In genomic region chr10:14945097-14945496, GRCh38 we compare ENCODE assay signal across 22 cellular contexts. TPM values are rescaled to one million over a fixed set of nuclear protein-coding genes. Genes with fewer than 3 reads are reported as not detected.
"Had no signal": no experiment of that assay in that cellular context is flagged by ENCODE, and none has a peak within 500 bp of the region (broad histone marks: within the 10 kb centered on the region; RNA-seq: fewer than 3 reads in every experiment).

No MANE protein-coding gene starts in this region.

- H3K4me1 ChIP-seq: ascending aorta, esophagus muscularis mucosa, heart left ventricle, neural progenitor cell, pancreas, tibial nerve, uterus had no signal

- H3K27me3 ChIP-seq: ascending aorta, cardiac muscle cell, esophagus muscularis mucosa, heart left ventricle, neural progenitor cell, pancreas, tibial nerve, uterus had no signal

- H3K4me1 Mint-ChIP-seq: neural progenitor cell had no signal

- H3K27me3 Mint-ChIP-seq: activated naive CD8-positive, alpha-beta T cell treated with anti-CD3 and anti-CD28 coated beads, Interleukin-2, amount 50 U/mL, for 24 hours; activated T-helper 17 cell treated with anti-CD3 and anti-CD28 coated beads, Interleukin-2, amount 50 U/mL, for 72 hours; naive B cell had no signal

- H3K4me3 ChIP-seq: ascending aorta, cardiac muscle cell, esophagus muscularis mucosa, heart left ventricle, neural progenitor cell, pancreas, tibial nerve, uterus had no signal

- H3K4me3 Mint-ChIP-seq: activated naive CD8-positive, alpha-beta T cell treated with anti-CD3 and anti-CD28 coated beads, Interleukin-2, amount 50 U/mL, for 24 hours; activated T-helper 17 cell treated with anti-CD3 and anti-CD28 coated beads, Interleukin-2, amount 50 U/mL, for 72 hours; immature natural killer cell; naive B cell; neural progenitor cell had no signal

- H3K27ac Mint-ChIP-seq: activated naive CD8-positive, alpha-beta T cell treated with anti-CD3 and anti-CD28 coated beads, Interleukin-2, amount 50 U/mL, for 24 hours; activated T-helper 17 cell treated with anti-CD3 and anti-CD28 coated beads, Interleukin-2, amount 50 U/mL, for 72 hours; immature natural killer cell; neural progenitor cell had no signal

- DNase-seq: activated naive CD4-positive, alpha-beta T cell treated with Interleukin-2 at 50 U/mL for 16 hours; activated naive CD8-positive, alpha-beta T cell treated with anti-CD3 and anti-CD28 coated beads, Interleukin-2, amount 50 U/mL, for 24 hours; heart left ventricle; immature natural killer cell; left colon; naive B cell; pancreas; stimulated activated CD4-positive, alpha-beta T cell treated with anti-CD3 and anti-CD28 coated beads, Interleukin-15, amount 100 ng/mL, for 24 hours; stimulated activated CD4-positive, alpha-beta T cell treated with anti-CD3 and anti-CD28 coated beads, Interleukin-4, amount 100 ng/mL, for 4 hours; stimulated activated CD8-positive, alpha-beta memory T cell treated with anti-CD3 and anti-CD28 coated beads, Interleukin-4, amount 100 ng/mL, for 48 hours; stimulated activated naive CD4-positive, alpha-beta T cell treated with Interleukin-2 at 50 U/mL for 16 hours; substantia nigra; uterus had no signal

- H3K36me3 ChIP-seq: neural progenitor cell, pancreas, uterus had no signal

- H3K27ac ChIP-seq: ascending aorta, cardiac muscle cell, esophagus muscularis mucosa, heart left ventricle, neural progenitor cell, pancreas, tibial nerve, uterus had no signal

- H3K9me3 Mint-ChIP-seq: activated naive CD8-positive, alpha-beta T cell treated with anti-CD3 and anti-CD28 coated beads, Interleukin-2, amount 50 U/mL, for 24 hours; activated T-helper 17 cell treated with anti-CD3 and anti-CD28 coated beads, Interleukin-2, amount 50 U/mL, for 72 hours; immature natural killer cell; naive B cell; neural progenitor cell had no signal

- H3K9me3 ChIP-seq: ascending aorta, esophagus muscularis mucosa, heart left ventricle, pancreas, tibial nerve, uterus had no signal

- ATAC-seq: activated CD4-positive, CD25-positive, alpha-beta regulatory T cell treated with anti-CD3 and anti-CD28 coated beads, Interleukin-2, amount 50 U/mL, for 24 hours; activated naive CD8-positive, alpha-beta T cell treated with anti-CD3 and anti-CD28 coated beads, Interleukin-2, amount 50 U/mL, for 24 hours; activated T-helper 17 cell treated with anti-CD3 and anti-CD28 coated beads, Interleukin-2, amount 50 U/mL, for 72 hours; heart left ventricle; left colon; pancreas had no signal

RNA-seq across cellular contexts. Expression of gene MEIG1, which starts 14.1 kb away (rescaled TPM):
- total RNA-seq: ascending aorta, cardiac muscle cell, esophagus muscularis mucosa, frontal cortex, left colon, mononuclear cell, tibial nerve, uterus had no signal
